ENCODE assay signal across 20 cellular contexts in genomic region chr17:18234853-18235380, GRCh38. TPM values are rescaled to one million over a fixed set of nuclear protein-coding genes. Genes with fewer than 3 reads are reported as not detected.
DNase-seq lines count a peak whose midpoint lies in the region; TF ChIP-seq lines count a peak whose summit lies in the region.
"Had no signal": no experiment of that assay in that cellular context is flagged by ENCODE, and none has a peak within 500 bp of the region (broad histone marks: within the 10 kb centered on the region; RNA-seq: fewer than 3 reads in every experiment).

No MANE protein-coding gene starts in this region.

- no peaks in the 10 kb centered on the region for H3K36me3 Mint-ChIP-seq in T-helper 2 cell treated with Interferon-gamma antibody and Interleukin-4, amounts not matched to agents 5 μg/mL and 100 μg/mL, for 36 hours (ENCODE audit: low read depth)
- H3K36me3 Mint-ChIP-seq: activated naive CD8-positive, alpha-beta T cell had no signal

- no peaks in the 10 kb centered on the region; the same call in 1 of the 2 replicates for H3K9me3 ChIP-seq in AG04450 (ENCODE audit: control insufficient read depth, insufficient read depth, low read length)
- H3K9me3 ChIP-seq in HUES6 (ENCODE audit: control insufficient read depth, insufficient read depth, low read depth, low read length), result no peaks in the 10 kb centered on the region
- H3K9me3 ChIP-seq in breast epithelium, result no peaks in the 10 kb centered on the region
- no peaks in the 10 kb centered on the region for H3K9me3 ChIP-seq in osteoblast (ENCODE audit: low read depth, low read length)
- no peaks in the 10 kb centered on the region for H3K9me3 ChIP-seq in Karpas-422 (ENCODE audit: low read length)
- H3K9me3 ChIP-seq: vagina had no signal

- intact Hi-C loops in breast epithelium (cut with DNase I; ENCODE audit: low total_unique reads), result no loop called here

- H3K4me1 Mint-ChIP-seq in T-helper 2 cell treated with Interferon-gamma antibody and Interleukin-4, amounts not matched to agents 5 μg/mL and 100 μg/mL, for 36 hours (ENCODE audit: low read depth), result no peaks in the 10 kb centered on the region
- H3K4me1 Mint-ChIP-seq: endodermal cell, naive B cell had no signal

- no peaks in the 10 kb centered on the region for H3K27me3 Mint-ChIP-seq in T-helper 2 cell treated with Interferon-gamma antibody and Interleukin-4, amounts not matched to agents 5 μg/mL and 100 μg/mL, for 36 hours (ENCODE audit: low read depth)
- H3K27me3 Mint-ChIP-seq: activated naive CD8-positive, alpha-beta T cell; naive B cell had no signal

- TF ChIP-seq CTCF in AG04450 (IDR thresholded peaks at IDR 0.05; ENCODE audit: low read depth, low read length) (no peak), breast epithelium (IDR thresholded peaks at IDR 0.05) (no peak), osteoblast (IDR thresholded peaks at IDR 0.05; ENCODE audit: extremely low read depth, low read depth, low read length) (no peak)

- peaks cover 76% of the 10 kb centered on the region for H3K36me3 ChIP-seq in HUES6 (ENCODE audit: control insufficient read depth, insufficient read depth, low read length)
- H3K36me3 ChIP-seq in breast epithelium, result no peaks in the 10 kb centered on the region
- peaks cover 41% of the 10 kb centered on the region for H3K36me3 ChIP-seq in osteoblast (ENCODE audit: insufficient read depth, low read length)
- H3K36me3 ChIP-seq in Karpas-422 (ENCODE audit: insufficient read depth, low read length), result no peaks in the 10 kb centered on the region

- H2AFZ ChIP-seq in osteoblast (ENCODE audit: low read length) (no peak overlapping the region), Karpas-422 (ENCODE audit: low read length) (no peak overlapping the region)
- H2AFZ ChIP-seq: GM23338 had no signal

- no peak overlapping the region for H3K27ac Mint-ChIP-seq in T-helper 2 cell treated with Interferon-gamma antibody and Interleukin-4, amounts not matched to agents 5 μg/mL and 100 μg/mL, for 36 hours
- H3K27ac Mint-ChIP-seq: activated naive CD8-positive, alpha-beta T cell; endodermal cell; GM23338; naive B cell had no signal

- POLR2A ChIA-PET in AG04450 (lab: Yijun Ruan, JAX), result interaction anchor here (1.2 kb wide), 1 partner anchor 9 kb away, joined by 3 read pairs; no protein-coding TSS in a partner anchor

- no peak overlapping the region for H3K4me3 Mint-ChIP-seq in T-helper 2 cell treated with Interferon-gamma antibody and Interleukin-4, amounts not matched to agents 5 μg/mL and 100 μg/mL, for 36 hours
- H3K4me3 Mint-ChIP-seq: activated naive CD8-positive, alpha-beta T cell; activated T-cell treated with anti-CD3 and anti-CD28 coated beads, Interleukin-2, amount 50 U/mL, for 4 hours; endodermal cell; GM23338; naive B cell had no signal

- no peak for DNase-seq in AG04450 (ENCODE audit: low read depth, low spot score)
- DNase-seq in breast epithelium (ENCODE audit: low spot score in 2 of 2), result no peak
- peak; percentile 88 for DNase-seq in osteoblast (ENCODE audit: insufficient read length, low spot score, missing footprints)
- DNase-seq in T-helper 2 cell treated with Interferon-gamma antibody and Interleukin-4, amounts not matched to agents 5 μg/mL and 100 μg/mL, for 36 hours (ENCODE audit: low spot score), result no peak
- DNase-seq in amygdala (lab: John Stamatoyannopoulos, UW), result no peak
- no peak for DNase-seq in Karpas-422
- DNase-seq: activated CD4-positive, CD25-positive, alpha-beta regulatory T cell; activated T-cell treated with anti-CD3 and anti-CD28 coated beads, Interleukin-2, amount 50 U/mL, for 4 hours; endodermal cell; naive B cell; NCI-H1436 treated with DMSO at 0.1 percent for 48 hours; NCI-H524; NK-92 treated with Interleukin-12 subunit alpha and Interleukin-12 subunit beta, amount 100 ng/mL, for 24 hours; retina had no signal

- H3K4me3 ChIP-seq in AG04450 (ENCODE audit: low read depth, low read length) (no peak overlapping the region), HUES6 (ENCODE audit: low read depth, low read length) (no peak overlapping the region), breast epithelium (no peak overlapping the region), osteoblast (ENCODE audit: insufficient read depth, low read length) (no peak overlapping the region), Karpas-422 (ENCODE audit: low read length) (no peak overlapping the region)
- H3K4me3 ChIP-seq: coronary artery, GM23338, vagina had no signal

- H3K9ac ChIP-seq in HUES6 (ENCODE audit: low read length) (no peak overlapping the region), Karpas-422 (ENCODE audit: low read length) (no peak overlapping the region)

- H3K79me2 ChIP-seq in osteoblast (ENCODE audit: insufficient read depth, low read length) (peaks cover 39% of the 10 kb centered on the region), Karpas-422 (ENCODE audit: low read length) (no peaks in the 10 kb centered on the region)

- H3K9me2 ChIP-seq in Karpas-422 (replicated peaks; ENCODE audit: insufficient read depth, low read length), result no peaks in the 10 kb centered on the region

- H3K9me3 Mint-ChIP-seq in T-helper 2 cell treated with Interferon-gamma antibody and Interleukin-4, amounts not matched to agents 5 μg/mL and 100 μg/mL, for 36 hours, result no peaks in the 10 kb centered on the region
- H3K9me3 Mint-ChIP-seq: activated T-cell treated with anti-CD3 and anti-CD28 coated beads, Interleukin-2, amount 50 U/mL, for 4 hours; endodermal cell; GM23338; naive B cell had no signal

- H3K4me2 ChIP-seq in osteoblast (ENCODE audit: insufficient read depth, low read length) (no peak overlapping the region), Karpas-422 (ENCODE audit: low read depth, low read length, poor library complexity, severe bottlenecking) (no peak overlapping the region)
- H3K4me2 ChIP-seq: GM23338 had no signal

- no peak for TF ChIP-seq POLR2A in breast epithelium (IDR thresholded peaks at IDR 0.05)

- CTCF ChIA-PET in AG04450 (lab: Charles Lee), result no interaction called here

- H3K27me3 ChIP-seq in AG04450 (ENCODE audit: control insufficient read depth, insufficient read depth, low read length), result no peaks in the 10 kb centered on the region
- H3K27me3 ChIP-seq in HUES6 (ENCODE audit: control insufficient read depth, insufficient read depth, low read length), result no peaks in the 10 kb centered on the region
- H3K27me3 ChIP-seq in breast epithelium, result no peaks in the 10 kb centered on the region
- no peaks in the 10 kb centered on the region for H3K27me3 ChIP-seq in osteoblast (ENCODE audit: insufficient read depth, low read length)
- H3K27me3 ChIP-seq in Karpas-422 (ENCODE audit: low read length), result no peaks in the 10 kb centered on the region
- H3K27me3 ChIP-seq: brain microvascular endothelial cell, vagina had no signal

- H3K4me1 ChIP-seq in HUES6 (ENCODE audit: control insufficient read depth, insufficient read depth, low read length) (no peaks in the 10 kb centered on the region), breast epithelium (peaks cover 0 to 6% of the 10 kb centered on the region in 2 donors), osteoblast (ENCODE audit: insufficient read depth, low read length) (peaks cover 12% of the 10 kb centered on the region), Karpas-422 (ENCODE audit: low read length) (no peaks in the 10 kb centered on the region)

- peak overlapping the region; percentile 68 for H3K27ac ChIP-seq in AG04450 (ENCODE audit: low read depth, low read length)
- H3K27ac ChIP-seq in HUES6 (ENCODE audit: low read depth, low read length), result peak overlapping the region; percentile 31; the same call in 1 of the 2 replicates
- H3K27ac ChIP-seq in breast epithelium, result peak overlapping the region; percentile 83 to 89
- H3K27ac ChIP-seq in osteoblast (ENCODE audit: low read depth, low read length), result peak overlapping the region; percentile 87
- no peak overlapping the region for H3K27ac ChIP-seq in Karpas-422 (ENCODE audit: low read length)
- H3K27ac ChIP-seq: vagina had no signal

- H4K20me1 ChIP-seq in osteoblast (ENCODE audit: insufficient read depth, low read length), result peaks cover 27% of the 10 kb centered on the region
- H4K20me1 ChIP-seq in Karpas-422 (ENCODE audit: insufficient read depth, low read depth, low read length), result no peaks in the 10 kb centered on the region

RNA-seq across cellular contexts. Expression of gene LLGL1, which starts 9.5 kb away (rescaled TPM):
- 27.1 and 41.9 TPM in 2 replicates for polyA plus RNA-seq in AG04450 (2011; rRNA removed)
- polyA minus RNA-seq in AG04450 (2011; rRNA and poly(A)+ RNA removed), result 30.5 and 42.3 TPM in 2 replicates
- total RNA-seq in breast epithelium, result 10 to 100 TPM; 16.0 to 21.6 (median 18.4) TPM
- 41.0 and 50.3 TPM in 2 replicates for total RNA-seq in osteoblast
- 12.0 and 12.1 TPM in 2 replicates for total RNA-seq in Karpas-422 (2014; rRNA removed; shearing (Covaris generic); ENCODE audit: low replicate concordance)

RNA-seq across cellular contexts. Expression of gene FLII, which starts 23.6 kb away (rescaled TPM):
- polyA plus RNA-seq in AG04450 (2011; rRNA removed), result 192 and 235 TPM in 2 replicates
- 360 and 447 TPM in 2 replicates for polyA minus RNA-seq in AG04450 (2011; rRNA and poly(A)+ RNA removed)
- total RNA-seq in breast epithelium, result 100 to 1,000 TPM; 235 to 298 (median 293) TPM
- total RNA-seq in osteoblast, result 208 and 212 TPM in 2 replicates
- 128 and 166 TPM in 2 replicates for total RNA-seq in Karpas-422 (2014; rRNA removed; shearing (Covaris generic); ENCODE audit: low replicate concordance)

RNA-seq across cellular contexts. Expression of gene MIEF2, which starts 25.5 kb away (rescaled TPM):
- 5.9 and 7.1 TPM in 2 replicates for polyA plus RNA-seq in AG04450 (2011; rRNA removed)
- polyA minus RNA-seq in AG04450 (2011; rRNA and poly(A)+ RNA removed), result 6.1 and 8.4 TPM in 2 replicates
- total RNA-seq in breast epithelium (10 to 100 TPM in 2 of 3 donors, 1 to 10 TPM in 1; 9.8 to 29.6 (median 19.0) TPM), osteoblast (14.5 and 16.5 TPM in 2 replicates)
- 4.5 and 14.2 TPM in 2 replicates for total RNA-seq in Karpas-422 (2014; rRNA removed; shearing (Covaris generic); ENCODE audit: low replicate concordance)

RNA-seq across cellular contexts. Expression of gene ALKBH5, which starts 51.3 kb away (rescaled TPM):
- polyA plus RNA-seq in AG04450 (2011; rRNA removed), result 57.6 and 59.9 TPM in 2 replicates
- 81.9 and 98.0 TPM in 2 replicates for polyA minus RNA-seq in AG04450 (2011; rRNA and poly(A)+ RNA removed)
- total RNA-seq in breast epithelium, result 10 to 100 TPM; 80.0 to 90.0 (median 82.3) TPM
- 103 and 125 TPM in 2 replicates for total RNA-seq in osteoblast
- total RNA-seq in Karpas-422 (2014; rRNA removed; shearing (Covaris generic); ENCODE audit: low replicate concordance), result 124 and 145 TPM in 2 replicates
